Comparison of ENCODE assay signal across 8 cellular contexts in the genomic region with DNA sequence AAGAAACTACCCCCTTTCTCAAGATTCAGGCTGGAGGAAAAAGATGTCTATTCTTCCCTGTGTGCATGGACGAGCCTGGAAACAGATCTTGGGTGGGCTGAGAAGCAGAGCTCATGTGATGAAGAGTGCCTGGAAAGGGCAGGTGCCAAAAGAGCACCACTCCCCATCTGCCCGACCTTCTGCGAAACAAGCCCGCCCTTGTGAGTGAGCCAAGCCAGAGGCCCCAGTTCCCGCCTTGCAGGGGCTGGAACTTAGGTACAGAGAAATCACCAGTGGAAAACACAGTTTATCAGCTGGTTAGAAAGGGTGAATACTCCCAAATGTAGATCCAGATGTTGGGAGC. TPM values are rescaled to one million over a fixed set of nuclear protein-coding genes. Genes with fewer than 3 reads are reported as not detected.
A peak's percentile ranks its signal among the peaks of the same experiment; 100 is the strongest.
DNase-seq lines count a peak whose midpoint lies in the region; ATAC-seq and TF ChIP-seq lines count a peak whose summit lies in the region.

No MANE protein-coding gene starts in this region.

- peak overlapping the region in 1 of 4 donors; percentile 81 for H3K4me3 ChIP-seq in adrenal gland
- peak overlapping the region; percentile 79 for H3K4me3 ChIP-seq in suprapubic skin

- no peaks in the 10 kb centered on the region for H3K9me3 Mint-ChIP-seq in activated CD8-positive, alpha-beta memory T cell treated with anti-CD3 and anti-CD28 coated beads, Interleukin-2, amount 10 ng/mL, durations not matched to agents 7 days and 5 days (ENCODE audit: low read depth)

- no peak for TF ChIP-seq POLR2A in adrenal gland (IDR thresholded peaks at IDR 0.05)
- no peak for TF ChIP-seq POLR2A in suprapubic skin (IDR thresholded peaks at IDR 0.05)

- peaks cover 52% of the 10 kb centered on the region for H3K4me1 Mint-ChIP-seq in activated CD8-positive, alpha-beta memory T cell treated with anti-CD3 and anti-CD28 coated beads, Interleukin-2, amount 10 ng/mL, durations not matched to agents 7 days and 5 days

- H3K27ac Mint-ChIP-seq in activated CD8-positive, alpha-beta memory T cell treated with anti-CD3 and anti-CD28 coated beads, Interleukin-2, amount 10 ng/mL, durations not matched to agents 7 days and 5 days = no peak overlapping the region

- CTCF ChIA-PET in activated CD8-positive, alpha-beta memory T cell treated with anti-CD3 and anti-CD28 coated beads, Interleukin-2, amount 10 ng/mL, durations not matched to agents 7 days and 5 days (lab: Charles Lee) = interaction anchor here (0.8 to 1.6 kb wide), 3 partner anchors 16 to 52 kb away, joined by 3 to 9 read pairs (median 5); no protein-coding TSS in a partner anchor

- intact Hi-C loops in adrenal gland (cut with DNase I) = no loop called here

- TF ChIP-seq CTCF in adrenal gland (IDR thresholded peaks at IDR 0.05) = no peak
- no peak for TF ChIP-seq CTCF in suprapubic skin (IDR thresholded peaks at IDR 0.05)

- H3K27me3 ChIP-seq in adrenal gland (no peaks in the 10 kb centered on the region), suprapubic skin (no peaks in the 10 kb centered on the region)

- peak overlapping the region; percentile 86 to 98 (median 96) for H3K27ac ChIP-seq in adrenal gland
- H3K27ac ChIP-seq in suprapubic skin = peak overlapping the region; percentile 94

- peaks cover 0 to 6% of the 10 kb centered on the region in 2 donors for H3K36me3 ChIP-seq in adrenal gland (replicated peaks in 1 of 2)
- H3K36me3 ChIP-seq in suprapubic skin = no peaks in the 10 kb centered on the region

- H3K27me3 Mint-ChIP-seq in activated CD8-positive, alpha-beta memory T cell treated with anti-CD3 and anti-CD28 coated beads, Interleukin-2, amount 10 ng/mL, durations not matched to agents 7 days and 5 days = no peaks in the 10 kb centered on the region

- TF ChIP-seq EP300 in suprapubic skin (IDR thresholded peaks at IDR 0.05) = no peak

- 28 to 35% (median 33%) methylated on average over 5 of the region's 5 CpGs for WGBS in adrenal gland, 4 donors
- 19% methylated on average over 5 of the region's 5 CpGs for WGBS in suprapubic skin

- H3K9me3 ChIP-seq in adrenal gland (replicated peaks in 1 of 3) (no peaks in the 10 kb centered on the region), suprapubic skin (no peaks in the 10 kb centered on the region)

- H3K4me3 Mint-ChIP-seq in activated CD8-positive, alpha-beta memory T cell treated with anti-CD3 and anti-CD28 coated beads, Interleukin-2, amount 10 ng/mL, durations not matched to agents 7 days and 5 days = peak overlapping the region; percentile 42

- no peak for ATAC-seq in activated CD8-positive, alpha-beta memory T cell treated with anti-CD3 and anti-CD28 coated beads, Interleukin-2, amount 10 ng/mL, durations not matched to agents 7 days and 5 days
- no peak for ATAC-seq in HG03565 (IDR thresholded peaks at IDR 0.05; ENCODE audit: unreplicated experiment)

- no peak for DNase-seq in activated CD8-positive, alpha-beta memory T cell treated with anti-CD3 and anti-CD28 coated beads, Interleukin-2, amount 10 ng/mL, durations not matched to agents 7 days and 5 days
- no peak for DNase-seq in activated CD8-positive, alpha-beta memory T cell treated with anti-CD3 and anti-CD28 coated beads, Interleukin-2, amount 50 U/mL, for 4 hours
- DNase-seq in adrenal gland = peak in 3 of 7 donors; percentile 40 to 58 (median 50)
- peak; percentile 64 for DNase-seq in iris pigment epithelial cell (ENCODE audit: low read depth)
- DNase-seq in suprapubic skin (ENCODE audit: low spot score in 2 of 2) = no peak
- DNase-seq in GOT3 (lab: John Stamatoyannopoulos, UW) = no peak
- DNase-seq in stimulated activated CD4-positive, alpha-beta T cell treated with anti-CD3 and anti-CD28 coated beads, Interleukin-1b, Interleukin-23, amount 100 ng/mL, for 48 hours = no peak

- peaks cover 17% of the 10 kb centered on the region for H3K36me3 Mint-ChIP-seq in activated CD8-positive, alpha-beta memory T cell treated with anti-CD3 and anti-CD28 coated beads, Interleukin-2, amount 10 ng/mL, durations not matched to agents 7 days and 5 days

- H3K4me1 ChIP-seq in adrenal gland (replicated peaks in 1 of 2) = peaks cover 56 to 68% of the 10 kb centered on the region in 2 donors
- peaks cover 73% of the 10 kb centered on the region for H3K4me1 ChIP-seq in suprapubic skin

RNA-seq across cellular contexts. Expression of a gene that starts 26.7 kb away (rescaled TPM):
- not detected for total RNA-seq in activated CD8-positive, alpha-beta memory T cell treated with anti-CD3 and anti-CD28 coated beads, Interleukin-2, amount 10 ng/mL, durations not matched to agents 7 days and 5 days
- total RNA-seq in adrenal gland = under 1 TPM in 1 of 8 donors, not detected in 7; 0.49 TPM
- under 1 TPM in 1 of 3 donors, not detected in 2; 0.17 TPM for polyA plus RNA-seq in adrenal gland
- total RNA-seq in suprapubic skin = not detected
